32 cellular contexts compared by ENCODE assay signal in the genomic region with DNA sequence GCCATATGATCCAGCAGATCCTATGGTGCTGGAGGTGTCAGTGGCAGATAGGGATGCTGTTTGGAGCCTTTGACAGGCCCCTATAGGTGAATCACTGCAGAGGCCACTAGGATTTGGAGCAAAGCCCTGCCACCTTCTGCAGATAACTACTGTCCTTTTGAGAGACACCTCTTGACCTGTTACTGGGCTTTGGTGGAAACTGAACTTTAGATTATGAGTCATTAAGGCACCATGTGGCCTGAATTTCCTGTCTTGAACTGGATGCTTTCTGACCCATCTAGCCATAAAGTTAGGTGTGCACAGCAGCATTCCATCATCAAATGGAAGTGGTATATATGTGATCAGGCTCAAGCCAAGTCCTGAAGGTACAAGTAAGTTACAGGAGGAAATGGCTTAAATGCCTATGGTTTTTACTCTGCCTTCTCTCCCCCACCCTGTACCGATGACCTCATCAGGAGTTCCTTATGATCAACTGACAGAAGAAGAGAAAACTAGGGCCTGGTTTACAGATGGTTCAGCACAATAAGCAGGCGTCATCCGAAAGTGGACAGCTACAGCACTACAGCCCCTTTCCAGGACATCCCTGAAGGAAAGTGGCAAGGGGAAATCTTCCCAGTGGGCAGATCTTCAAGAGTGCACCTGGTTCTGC.
DNase-seq lines count a peak whose midpoint lies in the region; ATAC-seq and TF ChIP-seq lines count a peak whose summit lies in the region.
"Had no signal": no experiment of that assay in that cellular context is flagged by ENCODE, and none has a peak within 500 bp of the region (broad histone marks: within the 10 kb centered on the region; RNA-seq: fewer than 3 reads in every experiment).

No MANE protein-coding gene starts in this region.

- DNase-seq in HFF-Myc (ENCODE audit: extremely low read depth, low read depth) = peak; percentile 6
- peak; percentile 3 for DNase-seq in SW480 (ENCODE audit: low spot score)
- DNase-seq in neural progenitor cell (ENCODE audit: low spot score) = no peak
- no peak for DNase-seq in effector memory CD8-positive, alpha-beta T cell
- no peak for DNase-seq in foreskin keratinocyte
- DNase-seq: activated CD4-positive, alpha-beta T cell treated with anti-CD3 and anti-CD28 coated beads for 4 hours; activated CD8-positive, alpha-beta memory T cell treated with anti-CD3 and anti-CD28 coated beads for 24 hours; activated T-cell treated with anti-CD3 and anti-CD28 coated beads for 4 hours; amniotic stem cell; BE2C; CD8-positive, alpha-beta memory T cell; hypothalamus; Kasumi-1; left cardiac atrium; naive thymus-derived CD8-positive, alpha-beta T cell; NCI-H1436 treated with DMSO at 0.1 percent for 48 hours; NCI-H748 treated with DMSO at 0.1 percent for 48 hours; occipital lobe; SJCRH30; stimulated activated CD4-positive, alpha-beta T cell treated with anti-CD3 and anti-CD28 coated beads, Interleukin-12 subunit alpha, Interleukin-12 subunit beta, amount 100 ng/mL, for 4 hours; stimulated activated CD4-positive, alpha-beta T cell treated with anti-CD3 and anti-CD28 coated beads, Interleukin-2, amount 100 ng/mL, for 48 hours; stomach; uterus; WERI-Rb-1 had no signal

- no peaks in the 10 kb centered on the region for H3K27me3 ChIP-seq in neural progenitor cell
- H3K27me3 ChIP-seq in foreskin keratinocyte = no peaks in the 10 kb centered on the region
- H3K27me3 ChIP-seq: BE2C, breast epithelium, SJCRH30, stomach, uterus had no signal

- peaks cover 34% of the 10 kb centered on the region for H3K9me3 Mint-ChIP-seq in neural progenitor cell
- H3K9me3 Mint-ChIP-seq in effector memory CD8-positive, alpha-beta T cell = peaks cover 8 to 29% of the 10 kb centered on the region in 2 donors
- H3K9me3 Mint-ChIP-seq: activated naive CD4-positive, alpha-beta T cell treated with anti-CD3 and anti-CD28 coated beads, Interleukin-2, amount 50 U/mL, for 24 hours had no signal

- no peak overlapping the region for H3K27ac ChIP-seq in neural progenitor cell
- no peak overlapping the region for H3K27ac ChIP-seq in foreskin keratinocyte
- H3K27ac ChIP-seq: breast epithelium, HL-60, prostate gland, SJCRH30, stomach, uterus, WERI-Rb-1 had no signal

- H3K27ac Mint-ChIP-seq in neural progenitor cell = peak overlapping the region; percentile 84
- no peak overlapping the region for H3K27ac Mint-ChIP-seq in effector memory CD8-positive, alpha-beta T cell
- H3K27ac Mint-ChIP-seq: activated naive CD4-positive, alpha-beta T cell treated with anti-CD3 and anti-CD28 coated beads, Interleukin-2, amount 50 U/mL, for 24 hours; CD8-positive, alpha-beta memory T cell; naive thymus-derived CD8-positive, alpha-beta T cell had no signal

- H2AFZ ChIP-seq in neural progenitor cell (replicated peaks) = no peak overlapping the region

- H3K4me1 ChIP-seq in neural progenitor cell (no peaks in the 10 kb centered on the region), foreskin keratinocyte (no peaks in the 10 kb centered on the region)
- H3K4me1 ChIP-seq: BE2C, breast epithelium, prostate gland, SJCRH30, stomach, uterus had no signal

- H3K4me3 ChIP-seq in HFF-Myc (replicated peaks; ENCODE audit: low read depth, low read length) (no peak overlapping the region), neural progenitor cell (no peak overlapping the region)
- H3K4me3 ChIP-seq: breast epithelium, prostate gland, SJCRH30, stomach, uterus had no signal

- no peak overlapping the region for H3K4me2 ChIP-seq in neural progenitor cell

- no peak overlapping the region for H3K9ac ChIP-seq in neural progenitor cell

- no peaks in the 10 kb centered on the region for H3K9me3 ChIP-seq in neural progenitor cell (ENCODE audit: low read depth)
- H3K9me3 ChIP-seq: BE2C, breast epithelium, prostate gland, SJCRH30, stomach, uterus had no signal

- peaks cover 15% of the 10 kb centered on the region for H3K36me3 Mint-ChIP-seq in neural progenitor cell
- H3K36me3 Mint-ChIP-seq in effector memory CD8-positive, alpha-beta T cell (ENCODE audit: insufficient read depth) = no peaks in the 10 kb centered on the region
- H3K36me3 Mint-ChIP-seq: activated naive CD4-positive, alpha-beta T cell treated with anti-CD3 and anti-CD28 coated beads, Interleukin-2, amount 50 U/mL, for 24 hours; CD8-positive, alpha-beta memory T cell; naive thymus-derived CD8-positive, alpha-beta T cell had no signal

- H3K79me2 ChIP-seq in neural progenitor cell (ENCODE audit: low read depth) = no peaks in the 10 kb centered on the region

- TF ChIP-seq CTCF in HFF-Myc (IDR thresholded peaks at IDR 0.05; ENCODE audit: low read depth, low read length, missing control alignments) = no peak
- TF ChIP-seq CTCF in neural progenitor cell (IDR thresholded peaks at IDR 0.05) = no peak
- TF ChIP-seq CTCF in foreskin keratinocyte (conservative IDR thresholded peaks at IDR 0.05) = no peak

- H3K4me1 Mint-ChIP-seq in neural progenitor cell = peaks cover 17% of the 10 kb centered on the region
- H3K4me1 Mint-ChIP-seq in effector memory CD8-positive, alpha-beta T cell (ENCODE audit: low read depth in 2 of 2) = no peaks in the 10 kb centered on the region
- H3K4me1 Mint-ChIP-seq: activated naive CD4-positive, alpha-beta T cell treated with anti-CD3 and anti-CD28 coated beads, Interleukin-2, amount 50 U/mL, for 24 hours; CD8-positive, alpha-beta memory T cell; naive thymus-derived CD8-positive, alpha-beta T cell had no signal

- peaks cover 10% of the 10 kb centered on the region for H3K27me3 Mint-ChIP-seq in neural progenitor cell (ENCODE audit: insufficient read depth, low read depth)
- H3K27me3 Mint-ChIP-seq in effector memory CD8-positive, alpha-beta T cell = no peaks in the 10 kb centered on the region
- H3K27me3 Mint-ChIP-seq: activated naive CD4-positive, alpha-beta T cell treated with anti-CD3 and anti-CD28 coated beads, Interleukin-2, amount 50 U/mL, for 24 hours; CD8-positive, alpha-beta memory T cell; naive thymus-derived CD8-positive, alpha-beta T cell had no signal

- no peaks in the 10 kb centered on the region for H4K20me1 ChIP-seq in neural progenitor cell (ENCODE audit: low read depth)

- no peaks in the 10 kb centered on the region for H3K36me3 ChIP-seq in neural progenitor cell
- H3K36me3 ChIP-seq: BE2C, breast epithelium, prostate gland, SJCRH30, stomach, uterus, WERI-Rb-1 had no signal

- peak overlapping the region; percentile 24 for H3K4me3 Mint-ChIP-seq in neural progenitor cell
- no peak overlapping the region for H3K4me3 Mint-ChIP-seq in effector memory CD8-positive, alpha-beta T cell
- H3K4me3 Mint-ChIP-seq: activated naive CD4-positive, alpha-beta T cell treated with anti-CD3 and anti-CD28 coated beads, Interleukin-2, amount 50 U/mL, for 24 hours; CD8-positive, alpha-beta memory T cell; naive thymus-derived CD8-positive, alpha-beta T cell had no signal

- H3F3A ChIP-seq in neural progenitor cell (ENCODE audit: low read depth) = no peaks in the 10 kb centered on the region

- peak; percentile 57 for ATAC-seq in GM18498 (IDR thresholded peaks at IDR 0.05; ENCODE audit: unreplicated experiment)
- no peak for ATAC-seq in GM18868 (IDR thresholded peaks at IDR 0.05; ENCODE audit: unreplicated experiment)
- ATAC-seq in effector memory CD8-positive, alpha-beta T cell (replicated peaks) = no peak
- ATAC-seq in foreskin keratinocyte = no peak
- ATAC-seq: HCT116; left cardiac atrium; naive thymus-derived CD8-positive, alpha-beta T cell; sciatic nerve had no signal

Comparison
In these comparisons a context has a peak if more than half of its experiments do, and no peak if none do; other contexts are left out.
1. DNase-seq: peak in HFF-Myc (single experiment) and SW480 (single experiment); none in neural progenitor cell (single experiment), effector memory CD8-positive, alpha-beta T cell (0 of 3) and foreskin keratinocyte (0 of 2).